ENCODE assay signal across 9 cellular contexts in the genomic region with DNA sequence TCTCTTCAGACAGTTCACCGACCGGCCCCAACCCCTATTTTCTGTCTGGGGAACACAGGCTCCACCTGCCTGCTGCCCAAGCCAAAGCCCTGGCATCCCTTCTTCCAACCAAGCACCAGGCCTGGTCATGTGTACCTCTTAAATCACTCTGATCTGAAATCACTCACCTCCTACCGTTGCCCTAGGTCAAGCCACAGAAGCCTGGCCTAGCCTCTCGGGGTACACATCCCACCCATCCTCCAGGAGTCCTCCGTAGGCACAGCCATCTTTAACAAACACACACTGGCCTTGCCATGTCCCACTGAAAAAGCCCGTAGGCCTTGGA.
DNase-seq lines count a peak whose midpoint lies in the region; ATAC-seq and TF ChIP-seq lines count a peak whose summit lies in the region.
"Had no signal": no experiment of that assay in that cellular context is flagged by ENCODE, and none has a peak within 500 bp of the region (broad histone marks: within the 10 kb centered on the region; RNA-seq: fewer than 3 reads in every experiment).

No MANE protein-coding gene starts in this region.

- no peaks in the 10 kb centered on the region for H3K27me3 Mint-ChIP-seq in H9 (ENCODE audit: low read depth)

- no peak overlapping the region for H2BK20ac ChIP-seq in H9 (ENCODE audit: low read depth, low read length, poor library complexity, severe bottlenecking)

- no peak overlapping the region for H2AK5ac ChIP-seq in H9 (ENCODE audit: insufficient read length, low read length)

- TF ChIP-seq POLR2A in stomach (IDR thresholded peaks at IDR 0.05): no peak

- no peaks in the 10 kb centered on the region for H4K20me1 ChIP-seq in H9 (ENCODE audit: control insufficient read depth, insufficient read depth, insufficient read length)

- H3K36me3 ChIP-seq in SJCRH30 (no peaks in the 10 kb centered on the region), right atrium auricular region (no peaks in the 10 kb centered on the region), stomach (no peaks in the 10 kb centered on the region)

- H3K4ac ChIP-seq in H9 (ENCODE audit: low read depth, low read length): no peak overlapping the region

- peaks cover 0 to 4% (median 0%) of the 10 kb centered on the region in 3 experiments; a peak in 1 of 7 replicates for H3K36me3 Mint-ChIP-seq in H9 (ENCODE audit: insufficient read depth in 1 of 3, low read depth in 3 of 3)

- no peak overlapping the region for H4K5ac ChIP-seq in H9 (ENCODE audit: insufficient read length, low read depth, low read length)

- H3K4me2 ChIP-seq in H9 (ENCODE audit: insufficient read depth, insufficient read length, low read length): no peak overlapping the region

- H3K9me3 Mint-ChIP-seq in H9: no peaks in the 10 kb centered on the region; a peak in 2 of 5 replicates

- intact Hi-C loops in stomach (cut with DNase I; ENCODE audit: low total_unique reads): no loop called here

- H3K4me3 Mint-ChIP-seq in H9: peak overlapping the region in 1 of 2 experiments; percentile 66; a peak in 2 of 5 replicates

- H4K8ac ChIP-seq in H9 (replicated peaks; ENCODE audit: insufficient read length, low read depth, low read length): no peak overlapping the region

- H3K4me1 Mint-ChIP-seq in H9: peaks cover 38 to 44% of the 10 kb centered on the region in 2 experiments

- H3T11ph ChIP-seq in H9 (ENCODE audit: low read length): no peak overlapping the region

- H3K23ac ChIP-seq in H9 (ENCODE audit: insufficient read length, low read depth, low read length): no peak overlapping the region

- no peak for TF ChIP-seq EP300 in stomach (IDR thresholded peaks at IDR 0.05)

- TF ChIP-seq CTCF in H9 (conservative IDR thresholded peaks at IDR 0.05): no peak
- TF ChIP-seq CTCF in right atrium auricular region (IDR thresholded peaks at IDR 0.05): no peak
- TF ChIP-seq CTCF in stomach (IDR thresholded peaks at IDR 0.05): no peak

- H3K4me3 ChIP-seq in SJCRH30: 0 out of 2 replicates have a peak overlapping the region, but pooled peaks have one; percentile 7
- H3K4me3 ChIP-seq in right atrium auricular region: no peak overlapping the region
- H3K4me3 ChIP-seq in stomach: no peak overlapping the region

- H3K4me1 ChIP-seq in H9 (ENCODE audit: insufficient read depth, low read length): peaks cover 2% of the 10 kb centered on the region; the same call in 1 of the 2 replicates
- H3K4me1 ChIP-seq in SJCRH30: peaks cover 45% of the 10 kb centered on the region
- H3K4me1 ChIP-seq in right atrium auricular region: peaks cover 0 to 43% of the 10 kb centered on the region in 2 donors
- peaks cover 30 to 50% (median 43%) of the 10 kb centered on the region in 4 donors for H3K4me1 ChIP-seq in stomach

- H3K14ac ChIP-seq in H9 (ENCODE audit: insufficient read depth, low read length): peak overlapping the region; percentile 9; the same call in 1 of the 2 replicates

- H3K27ac ChIP-seq in H9 (ENCODE audit: insufficient read length, low read depth, low read length) (peak overlapping the region; percentile 7), SJCRH30 (peak overlapping the region; percentile 73), right atrium auricular region (peak overlapping the region; percentile 81 to 85), stomach (peak overlapping the region; percentile 80 to 96 (median 82))
- H3K27ac ChIP-seq: HL-60 had no signal

- no peak overlapping the region for H2BK5ac ChIP-seq in H9 (ENCODE audit: insufficient read length, low read length)

- no peaks in the 10 kb centered on the region for H3K23me2 ChIP-seq in H9 (ENCODE audit: insufficient read length, low read depth, low read length, poor library complexity, severe bottlenecking)

- no peak overlapping the region for H2AFZ ChIP-seq in H9 (ENCODE audit: low read length)

- H2BK12ac ChIP-seq in H9 (ENCODE audit: insufficient read length, low read depth, low read length): no peak overlapping the region

- no peaks in the 10 kb centered on the region; the same call in 1 of the 2 replicates for H3K27me3 ChIP-seq in H9 (ENCODE audit: insufficient read depth, low read length)
- no peaks in the 10 kb centered on the region for H3K27me3 ChIP-seq in SJCRH30
- no peaks in the 10 kb centered on the region for H3K27me3 ChIP-seq in right atrium auricular region
- no peaks in the 10 kb centered on the region for H3K27me3 ChIP-seq in stomach

- H3K79me2 ChIP-seq in H9 (ENCODE audit: insufficient read depth, low read length): no peaks in the 10 kb centered on the region

- H3K9me3 ChIP-seq in H9 (ENCODE audit: control insufficient read depth, low read depth, low read length): no peaks in the 10 kb centered on the region
- H3K9me3 ChIP-seq in SJCRH30 (replicated peaks): no peaks in the 10 kb centered on the region
- H3K9me3 ChIP-seq in right atrium auricular region: no peaks in the 10 kb centered on the region
- no peaks in the 10 kb centered on the region for H3K9me3 ChIP-seq in stomach

- no peak overlapping the region for H2BK120ac ChIP-seq in H9 (ENCODE audit: low read depth, low read length, poor library complexity, severe bottlenecking)

- H2BK15ac ChIP-seq in H9 (ENCODE audit: low read depth, low read length): no peak overlapping the region

- no peak for ATAC-seq in GM18861 (IDR thresholded peaks at IDR 0.05; ENCODE audit: unreplicated experiment)

- peak overlapping the region; percentile 49 to 92 (median 90); a peak in 6 of 7 replicates for H3K27ac Mint-ChIP-seq in H9

- no peak overlapping the region for H3K9ac ChIP-seq in H9 (ENCODE audit: extremely low read depth, insufficient read length, low read length)

- DNase-seq in H9 (no peak), SJCRH30 (no peak), right atrium auricular region (ENCODE audit: low spot score) (no peak), stomach (no peak), NCI-H2107 treated with DMSO at 0.1 percent for 48 hours (lab: John Stamatoyannopoulos, UW; ENCODE audit: unreplicated experiment) (no peak), glomerular visceral epithelial cell (ENCODE audit: extremely low spot score) (no peak), HUDEP-2 (lab: John Stamatoyannopoulos, UW; ENCODE audit: unreplicated experiment in 76 of 76) (no peak)

- H4K91ac ChIP-seq in H9 (ENCODE audit: insufficient read length, low read depth, low read length): no peak overlapping the region

- no CpG with 5 or more reads among the region's 6 CpGs for WGBS in H9 (ENCODE audit: extremely low coverage, insufficient read length, low lambda C conversion rate)
- 54 to 62% (median 56%) methylated on average over 6 of the region's 6 CpGs for WGBS in stomach, 5 donors

- H3K79me1 ChIP-seq in H9 (ENCODE audit: insufficient read depth, low read depth, low read length, poor library complexity, severe bottlenecking): no peaks in the 10 kb centered on the region

- H3K56ac ChIP-seq in H9 (ENCODE audit: insufficient read length, low read depth, low read length): no peak overlapping the region

- H3K18ac ChIP-seq in H9 (ENCODE audit: insufficient read length, low read depth, low read length): peak overlapping the region; percentile 73

Comparison
In these comparisons a context has a peak if more than half of its experiments do, and no peak if none do; other contexts are left out.
1. H3K27ac ChIP-seq: peak in every context shown above with its lines; median percentile 83 in right atrium auricular region; 82 in stomach; 73 in SJCRH30; 7 in H9.